8 cellular contexts compared by ENCODE assay signal in the genomic region with DNA sequence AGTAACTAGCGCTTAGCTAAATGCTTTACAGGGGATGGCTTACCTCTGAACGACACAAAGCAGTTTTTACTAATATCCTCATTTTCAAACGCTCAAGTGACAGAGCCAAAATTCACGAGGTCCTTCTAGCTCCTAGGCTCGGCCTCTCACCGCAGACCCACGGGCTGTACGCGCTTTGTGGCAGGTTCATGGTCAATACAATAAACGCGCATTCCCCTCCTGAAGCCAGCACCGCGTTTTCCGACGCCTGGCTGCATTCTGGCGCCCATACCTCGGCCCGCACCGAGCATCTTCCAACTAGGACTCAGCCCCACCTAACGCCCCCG. TPM values are rescaled to one million over a fixed set of nuclear protein-coding genes. Genes with fewer than 3 reads are reported as not detected.
DNase-seq lines count a peak whose midpoint lies in the region; ATAC-seq and TF ChIP-seq lines count a peak whose summit lies in the region.

No MANE protein-coding gene starts in this region.

- no peaks in the 10 kb centered on the region for H4K20me1 ChIP-seq in KMS-11 (ENCODE audit: insufficient read depth)

- no peak for ATAC-seq in central memory CD8-positive, alpha-beta T cell (replicated peaks; ENCODE audit: extremely low read depth, poor library complexity, severe bottlenecking)
- ATAC-seq in naive thymus-derived CD4-positive, alpha-beta T cell = peak; percentile 28
- no peak for ATAC-seq in HG02798 (IDR thresholded peaks at IDR 0.05; ENCODE audit: poor library complexity, unreplicated experiment)

- peak overlapping the region; percentile 34; the same call in 1 of the 2 replicates for H2AFZ ChIP-seq in KMS-11 (ENCODE audit: low read depth)

- no peaks in the 10 kb centered on the region for H3K27me3 Mint-ChIP-seq in central memory CD8-positive, alpha-beta T cell
- H3K27me3 Mint-ChIP-seq in naive thymus-derived CD4-positive, alpha-beta T cell = no peaks in the 10 kb centered on the region

- DNase-seq in GM12865 (ENCODE audit: low read depth) = no peak
- DNase-seq in central memory CD8-positive, alpha-beta T cell (ENCODE audit: low spot score in 2 of 2) = no peak
- DNase-seq in naive thymus-derived CD4-positive, alpha-beta T cell = peak in 3 of 9 donors; percentile 18 to 47 (median 29)
- DNase-seq in NCI-H2107 treated with DMSO at 0.1 percent for 48 hours (lab: John Stamatoyannopoulos, UW; ENCODE audit: unreplicated experiment) = no peak
- DNase-seq in MV-4-11 (lab: John Stamatoyannopoulos, UW) = no peak
- no peak for DNase-seq in NOMO-1 treated with DMSO at 0.1 percent for 48 hours (lab: John Stamatoyannopoulos, UW; ENCODE audit: unreplicated experiment)

- H3K27ac Mint-ChIP-seq in central memory CD8-positive, alpha-beta T cell (ENCODE audit: low read depth) = peak overlapping the region; percentile 98
- H3K27ac Mint-ChIP-seq in naive thymus-derived CD4-positive, alpha-beta T cell = peak overlapping the region; percentile 94 to 100 (median 98)

- H3K9me3 ChIP-seq in naive thymus-derived CD4-positive, alpha-beta T cell (ENCODE audit: control insufficient read depth in 2 of 3, low read length in 3 of 3) = no peaks in the 10 kb centered on the region

- H3K4me3 ChIP-seq in GM12865 (ENCODE audit: low read depth, low read length) (peak overlapping the region; percentile 98), KMS-11 (IDR thresholded peaks at IDR 0.05; ENCODE audit: insufficient read depth, low read depth, low read length) (no peak overlapping the region)
- peak overlapping the region; percentile 84 for H3K4me3 ChIP-seq in naive thymus-derived CD4-positive, alpha-beta T cell (ENCODE audit: low read length)

- 0 out of 2 replicates have a peak overlapping the region, but pooled peaks have one; percentile 0 for H3K4me2 ChIP-seq in KMS-11

- H3K4me3 Mint-ChIP-seq in central memory CD8-positive, alpha-beta T cell = peak overlapping the region; percentile 94
- H3K4me3 Mint-ChIP-seq in naive thymus-derived CD4-positive, alpha-beta T cell = peak overlapping the region; percentile 91 to 100 (median 98)

- CTCF ChIA-PET in naive thymus-derived CD4-positive, alpha-beta T cell (lab: Charles Lee) = no interaction called here

- no peaks in the 10 kb centered on the region for H3K9me3 Mint-ChIP-seq in central memory CD8-positive, alpha-beta T cell
- peaks cover 4 to 36% (median 12%) of the 10 kb centered on the region in 11 donors for H3K9me3 Mint-ChIP-seq in naive thymus-derived CD4-positive, alpha-beta T cell

- H3K9ac ChIP-seq in KMS-11 = no peak overlapping the region; the same call in 1 of the 2 replicates

- H3K27ac ChIP-seq in KMS-11 = no peak overlapping the region
- peak overlapping the region; percentile 92 for H3K27ac ChIP-seq in naive thymus-derived CD4-positive, alpha-beta T cell (ENCODE audit: low read depth, low read length)

- peaks cover 42% of the 10 kb centered on the region for H3K4me1 Mint-ChIP-seq in central memory CD8-positive, alpha-beta T cell
- peaks cover 12 to 65% (median 59%) of the 10 kb centered on the region in 7 donors for H3K4me1 Mint-ChIP-seq in naive thymus-derived CD4-positive, alpha-beta T cell

- TF ChIP-seq CTCF in GM12865 (IDR thresholded peaks at IDR 0.05; ENCODE audit: insufficient read depth, low read depth, low read length, missing control alignments) (no peak), KMS-11 (conservative IDR thresholded peaks at IDR 0.05; ENCODE audit: low read depth, low read length) (no peak)

- H3K27me3 ChIP-seq in KMS-11 (ENCODE audit: insufficient read depth, low read depth) = no peaks in the 10 kb centered on the region
- H3K27me3 ChIP-seq in naive thymus-derived CD4-positive, alpha-beta T cell (ENCODE audit: control insufficient read depth in 2 of 2, insufficient read depth in 2 of 2, low read length in 2 of 2) = no peaks in the 10 kb centered on the region

- no peaks in the 10 kb centered on the region for H3K79me2 ChIP-seq in KMS-11 (ENCODE audit: insufficient read depth, low read depth)

- no peaks in the 10 kb centered on the region for H3K4me1 ChIP-seq in KMS-11 (ENCODE audit: low read depth, poor library complexity, severe bottlenecking)
- H3K4me1 ChIP-seq in naive thymus-derived CD4-positive, alpha-beta T cell (ENCODE audit: control insufficient read depth in 2 of 2, insufficient read depth in 2 of 2, low read length in 2 of 2) = peaks cover 6 to 12% of the 10 kb centered on the region in 2 donors

- H3K36me3 ChIP-seq in KMS-11 (ENCODE audit: insufficient read depth) = no peaks in the 10 kb centered on the region
- peaks cover 0 to 34% (median 7%) of the 10 kb centered on the region in 3 experiments for H3K36me3 ChIP-seq in naive thymus-derived CD4-positive, alpha-beta T cell (ENCODE audit: control insufficient read depth in 2 of 3, insufficient read depth in 3 of 3, low read length in 3 of 3)

- POLR2A ChIA-PET in naive thymus-derived CD4-positive, alpha-beta T cell (lab: Charles Lee) = interaction anchor here (1.5 kb wide), 1 partner anchor 77 kb away, joined by 9 read pairs; a partner anchor contains a TSS

- intact Hi-C loops in naive thymus-derived CD4-positive, alpha-beta T cell (cut with micrococcal nuclease) = loop anchor here (5.0 to 10.0 kb wide), 8 partner anchors 123 to 855 kb away; a partner anchor contains a TSS

- H3K36me3 Mint-ChIP-seq in central memory CD8-positive, alpha-beta T cell (ENCODE audit: insufficient read depth) = peaks cover 30% of the 10 kb centered on the region
- H3K36me3 Mint-ChIP-seq in naive thymus-derived CD4-positive, alpha-beta T cell = peaks cover 18 to 47% (median 46%) of the 10 kb centered on the region in 5 donors

RNA-seq across cellular contexts. Expression of a gene that starts 0.4 kb away (rescaled TPM):
- total RNA-seq in naive thymus-derived CD4-positive, alpha-beta T cell = 10 to 100 TPM; 10.7 to 33.8 (median 14.6) TPM
- 10 to 100 TPM in 1 of 2 donors, 1 to 10 TPM in 1; 8.8 to 10.9 TPM for polyA plus RNA-seq in naive thymus-derived CD4-positive, alpha-beta T cell
